Comparison of ENCODE assay signal across 14 cellular contexts in the genomic region with DNA sequence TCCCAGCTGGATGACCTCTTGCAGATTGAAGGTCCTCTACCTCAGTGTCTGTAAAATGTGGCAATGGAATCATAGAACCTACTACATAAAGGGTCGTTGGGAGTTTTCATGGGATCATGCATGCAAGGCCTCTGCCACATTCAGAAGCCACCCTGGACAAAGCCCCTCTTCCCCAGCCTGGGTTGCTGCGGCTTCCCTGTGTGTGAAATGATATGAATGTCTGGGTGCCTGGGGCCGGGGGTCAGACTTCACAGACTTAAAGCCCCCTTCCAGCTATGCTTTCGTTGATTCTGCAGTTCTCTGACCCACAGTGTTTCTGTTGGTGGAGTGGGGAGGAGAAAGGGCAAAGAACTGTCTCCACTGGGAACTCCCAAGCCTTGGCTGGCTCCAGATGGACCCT.
"Had no signal": no experiment of that assay in that cellular context is flagged by ENCODE, and none has a peak within 500 bp of the region (broad histone marks: within the 10 kb centered on the region; RNA-seq: fewer than 3 reads in every experiment).

No MANE protein-coding gene starts in this region.

- H3K27me3 ChIP-seq: adrenal gland, thyroid gland had no signal

- H3K9me3 Mint-ChIP-seq: activated CD8-positive, alpha-beta T cell treated with anti-CD3 and anti-CD28 coated beads for 36 hours; activated naive CD4-positive, alpha-beta T cell treated with anti-CD3 and anti-CD28 coated beads, Interleukin-2, amount 50 U/mL, for 24 hours; activated T-cell treated with anti-CD3 and anti-CD28 coated beads, Interleukin-2, amount 50 U/mL, for 24 hours; dendritic cell treated with granulocyte-macrophage colony-stimulating factor and Interleukin-4, amounts not matched to agents 40 ng/mL and 50 ng/mL, for 4 days; natural killer cell treated with Interleukin-12 subunit alpha and Interleukin-12 subunit beta and Interleukin-15 and Interleukin-18, amount 100 ng/mL, for 72 hours; stimulated activated naive B cell treated with anti-CD40 and anti-IgM and Interleukin-4, amounts not matched to agents 10 μg/mL and 1 μg/mL and 100 μg/mL, for 72 hours had no signal

- H3K27ac Mint-ChIP-seq: activated CD8-positive, alpha-beta T cell treated with anti-CD3 and anti-CD28 coated beads for 36 hours; activated naive CD4-positive, alpha-beta T cell treated with anti-CD3 and anti-CD28 coated beads, Interleukin-2, amount 50 U/mL, for 24 hours; activated T-cell treated with anti-CD3 and anti-CD28 coated beads, Interleukin-2, amount 50 U/mL, for 24 hours; dendritic cell treated with granulocyte-macrophage colony-stimulating factor and Interleukin-4, amounts not matched to agents 40 ng/mL and 50 ng/mL, for 4 days; natural killer cell treated with Interleukin-12 subunit alpha and Interleukin-12 subunit beta and Interleukin-15 and Interleukin-18, amount 100 ng/mL, for 72 hours; stimulated activated naive B cell treated with anti-CD40 and anti-IgM and Interleukin-4, amounts not matched to agents 10 μg/mL and 1 μg/mL and 100 μg/mL, for 72 hours had no signal

- H3K36me3 ChIP-seq: adrenal gland, esophagus squamous epithelium, neutrophil, pancreas, spleen, thyroid gland had no signal

- H3K27ac ChIP-seq: adrenal gland, esophagus squamous epithelium, neutrophil, pancreas, thyroid gland had no signal

- H3K4me1 ChIP-seq: pancreas had no signal

- H3K9me3 ChIP-seq: adrenal gland, esophagus squamous epithelium, neutrophil, pancreas, spleen, thyroid gland had no signal

- H3K4me3 ChIP-seq: adrenal gland, thyroid gland had no signal

- DNase-seq: effector memory CD4-positive, alpha-beta T cell; esophagus squamous epithelium; T-helper 9 cell had no signal

- H3K4me3 Mint-ChIP-seq: activated CD8-positive, alpha-beta T cell treated with anti-CD3 and anti-CD28 coated beads for 36 hours; activated naive CD4-positive, alpha-beta T cell treated with anti-CD3 and anti-CD28 coated beads, Interleukin-2, amount 50 U/mL, for 24 hours; activated T-cell treated with anti-CD3 and anti-CD28 coated beads, Interleukin-2, amount 50 U/mL, for 24 hours; dendritic cell treated with granulocyte-macrophage colony-stimulating factor and Interleukin-4, amounts not matched to agents 40 ng/mL and 50 ng/mL, for 4 days; natural killer cell treated with Interleukin-12 subunit alpha and Interleukin-12 subunit beta and Interleukin-15 and Interleukin-18, amount 100 ng/mL, for 72 hours; stimulated activated naive B cell treated with anti-CD40 and anti-IgM and Interleukin-4, amounts not matched to agents 10 μg/mL and 1 μg/mL and 100 μg/mL, for 72 hours had no signal
